In genomic region chr2:33541243-33541642, GRCh38 we compare ENCODE assay signal across 35 cellular contexts.
"Had no signal": no experiment of that assay in that cellular context is flagged by ENCODE, and none has a peak within 500 bp of the region (broad histone marks: within the 10 kb centered on the region; RNA-seq: fewer than 3 reads in every experiment).

No MANE protein-coding gene starts in this region.

- H3K9me3 ChIP-seq: adrenal gland, ascending aorta, esophagus muscularis mucosa, gastrocnemius medialis had no signal

- H3K27ac ChIP-seq: adrenal gland, brain microvascular endothelial cell, esophagus muscularis mucosa, foreskin keratinocyte, gastrocnemius medialis had no signal

- H3K36me3 ChIP-seq: adrenal gland, ascending aorta, brain microvascular endothelial cell had no signal

- H3K4me3 ChIP-seq: adrenal gland, coronary artery, dorsolateral prefrontal cortex, esophagus muscularis mucosa, gastrocnemius medialis, heart right ventricle had no signal

- H3K27me3 Mint-ChIP-seq: activated CD4-positive, alpha-beta memory T cell treated with anti-CD3 and anti-CD28 coated beads for 36 hours; activated CD4-positive, alpha-beta T cell treated with anti-CD3 and anti-CD28 coated beads for 36 hours; activated CD4-positive, alpha-beta T cell treated with anti-CD3 and anti-CD28 coated beads, Interleukin-2, amount 10 ng/mL, durations not matched to agents 24 days and 14 days; activated CD8-positive, alpha-beta memory T cell treated with anti-CD3 and anti-CD28 coated beads, Interleukin-2, amount 10 ng/mL, durations not matched to agents 7 days and 5 days; activated naive CD4-positive, alpha-beta T cell treated with anti-CD3 and anti-CD28 coated beads, Interleukin-2, amount 50 U/mL, for 24 hours; activated naive CD8-positive, alpha-beta T cell treated with anti-CD3 and anti-CD28 coated beads for 36 hours; activated naive CD8-positive, alpha-beta T cell treated with anti-CD3 and anti-CD28 coated beads, Interleukin-2, amount 50 U/mL, for 24 hours; dendritic cell treated with granulocyte-macrophage colony-stimulating factor and Interleukin-4, amounts not matched to agents 40 ng/mL and 50 ng/mL, for 4 days; effector memory CD8-positive, alpha-beta T cell; T-helper 17 cell had no signal

- DNase-seq: activated CD4-positive, alpha-beta memory T cell treated with anti-CD3 and anti-CD28 coated beads for 36 hours; activated CD4-positive, alpha-beta T cell treated with anti-CD3 and anti-CD28 coated beads for 36 hours; activated CD4-positive, alpha-beta T cell treated with anti-CD3 and anti-CD28 coated beads, Interleukin-2, amount 10 ng/mL, durations not matched to agents 24 days and 14 days; activated CD4-positive, CD25-positive, alpha-beta regulatory T cell; activated CD4-positive, CD25-positive, alpha-beta regulatory T cell treated with anti-CD3 and anti-CD28 coated beads, Interleukin-2, amount 50 U/mL, for 72 hours; activated CD8-positive, alpha-beta memory T cell treated with anti-CD3 and anti-CD28 coated beads, Interleukin-2, amount 10 ng/mL, durations not matched to agents 7 days and 5 days; activated CD8-positive, alpha-beta memory T cell treated with anti-CD3 and anti-CD28 coated beads, Interleukin-2, amount 50 U/mL, for 4 hours; activated CD8-positive, alpha-beta T cell treated with anti-CD3 and anti-CD28 coated beads, Interleukin-2, amount 10 ng/mL, durations not matched to agents 7 days and 5 days; activated effector memory CD4-positive, alpha-beta T cell treated with anti-CD3 and anti-CD28 coated beads, Interleukin-2, amount 50 U/mL, for 16 hours; activated naive CD4-positive, alpha-beta T cell treated with anti-CD3 and anti-CD28 coated beads for 36 hours; activated naive CD8-positive, alpha-beta T cell treated with anti-CD3 and anti-CD28 coated beads for 36 hours; activated naive CD8-positive, alpha-beta T cell treated with anti-CD3 and anti-CD28 coated beads, Interleukin-2, amount 50 U/mL, for 24 hours; activated T-cell treated with anti-CD3 and anti-CD28 coated beads, Interleukin-2, amount 50 U/mL, for 1 hour; activated T-cell treated with anti-CD3 and anti-CD28 coated beads, Interleukin-2, amount 50 U/mL, for 48 hours; adrenal gland; brain microvascular endothelial cell; central memory CD4-positive, alpha-beta T cell; cerebellar nuclear complex; dorsolateral prefrontal cortex; effector memory CD8-positive, alpha-beta T cell; erythroblast; foreskin keratinocyte; gastrocnemius medialis; glutamatergic neuron; heart right ventricle; T-helper 1 cell; T-helper 17 cell had no signal

- ATAC-seq: activated CD4-positive, alpha-beta T cell treated with anti-CD3 and anti-CD28 coated beads for 36 hours; activated CD8-positive, alpha-beta memory T cell treated with anti-CD3 and anti-CD28 coated beads, Interleukin-2, amount 10 ng/mL, durations not matched to agents 7 days and 5 days; activated CD8-positive, alpha-beta T cell treated with anti-CD3 and anti-CD28 coated beads, Interleukin-2, amount 10 ng/mL, durations not matched to agents 7 days and 5 days; activated naive CD8-positive, alpha-beta T cell treated with anti-CD3 and anti-CD28 coated beads, Interleukin-2, amount 50 U/mL, for 24 hours; effector memory CD8-positive, alpha-beta T cell; foreskin keratinocyte; gastrocnemius medialis; T-helper 17 cell had no signal

- H3K9me3 Mint-ChIP-seq: activated CD4-positive, alpha-beta memory T cell treated with anti-CD3 and anti-CD28 coated beads for 36 hours; activated CD4-positive, alpha-beta T cell treated with anti-CD3 and anti-CD28 coated beads, Interleukin-2, amount 10 ng/mL, durations not matched to agents 24 days and 14 days; activated naive CD4-positive, alpha-beta T cell treated with anti-CD3 and anti-CD28 coated beads for 36 hours; activated naive CD4-positive, alpha-beta T cell treated with anti-CD3 and anti-CD28 coated beads, Interleukin-2, amount 50 U/mL, for 24 hours; activated naive CD8-positive, alpha-beta T cell treated with anti-CD3 and anti-CD28 coated beads for 36 hours; activated naive CD8-positive, alpha-beta T cell treated with anti-CD3 and anti-CD28 coated beads, Interleukin-2, amount 50 U/mL, for 24 hours; activated T-helper 1 cell treated with anti-CD3 and anti-CD28 coated beads, Interleukin-12 subunit alpha, Interleukin-12 subunit beta, Interleukin-2, Interleukin-4 antibody, amounts not matched to agents 30 ng/mL and 10 ng/mL and 1 ng/mL, durations not matched to agents 14 hours and 24 hours and 36 hours; activated T-helper 2 cell treated with anti-CD3 and anti-CD28 coated beads, Interferon-gamma antibody, Interleukin-2, Interleukin-4, amounts not matched to agents 10 μg/mL and 5 μg/mL and 100 μg/mL, durations not matched to agents 14 hours and 24 hours and 36 hours; dendritic cell treated with granulocyte-macrophage colony-stimulating factor and Interleukin-4, amounts not matched to agents 40 ng/mL and 50 ng/mL, for 4 days; effector memory CD8-positive, alpha-beta T cell had no signal

- H3K4me1 Mint-ChIP-seq: activated CD4-positive, alpha-beta T cell treated with anti-CD3 and anti-CD28 coated beads for 36 hours; activated CD4-positive, alpha-beta T cell treated with anti-CD3 and anti-CD28 coated beads, Interleukin-2, amount 10 ng/mL, durations not matched to agents 24 days and 14 days; activated CD8-positive, alpha-beta memory T cell treated with anti-CD3 and anti-CD28 coated beads, Interleukin-2, amount 10 ng/mL, durations not matched to agents 7 days and 5 days; activated naive CD4-positive, alpha-beta T cell treated with anti-CD3 and anti-CD28 coated beads, Interleukin-2, amount 50 U/mL, for 24 hours; activated naive CD8-positive, alpha-beta T cell treated with anti-CD3 and anti-CD28 coated beads for 36 hours; activated naive CD8-positive, alpha-beta T cell treated with anti-CD3 and anti-CD28 coated beads, Interleukin-2, amount 50 U/mL, for 24 hours had no signal

- H3K4me3 Mint-ChIP-seq: activated CD4-positive, alpha-beta memory T cell treated with anti-CD3 and anti-CD28 coated beads for 36 hours; activated CD4-positive, alpha-beta T cell treated with anti-CD3 and anti-CD28 coated beads for 36 hours; activated CD4-positive, alpha-beta T cell treated with anti-CD3 and anti-CD28 coated beads, Interleukin-2, amount 10 ng/mL, durations not matched to agents 24 days and 14 days; activated CD8-positive, alpha-beta memory T cell treated with anti-CD3 and anti-CD28 coated beads, Interleukin-2, amount 10 ng/mL, durations not matched to agents 7 days and 5 days; activated CD8-positive, alpha-beta T cell treated with anti-CD3 and anti-CD28 coated beads, Interleukin-2, amount 10 ng/mL, durations not matched to agents 7 days and 5 days; activated naive CD4-positive, alpha-beta T cell treated with anti-CD3 and anti-CD28 coated beads for 36 hours; activated naive CD4-positive, alpha-beta T cell treated with anti-CD3 and anti-CD28 coated beads, Interleukin-2, amount 50 U/mL, for 24 hours; activated naive CD8-positive, alpha-beta T cell treated with anti-CD3 and anti-CD28 coated beads for 36 hours; activated naive CD8-positive, alpha-beta T cell treated with anti-CD3 and anti-CD28 coated beads, Interleukin-2, amount 50 U/mL, for 24 hours; activated T-helper 1 cell treated with anti-CD3 and anti-CD28 coated beads, Interleukin-12 subunit alpha, Interleukin-12 subunit beta, Interleukin-2, Interleukin-4 antibody, amounts not matched to agents 30 ng/mL and 10 ng/mL and 1 ng/mL, durations not matched to agents 14 hours and 24 hours and 36 hours; dendritic cell treated with granulocyte-macrophage colony-stimulating factor and Interleukin-4, amounts not matched to agents 40 ng/mL and 50 ng/mL, for 4 days; effector memory CD8-positive, alpha-beta T cell; T-helper 17 cell had no signal

- H3K27me3 ChIP-seq: adrenal gland, ascending aorta, brain microvascular endothelial cell, dorsolateral prefrontal cortex, esophagus muscularis mucosa, foreskin keratinocyte, gastrocnemius medialis, heart right ventricle had no signal

- H3K36me3 Mint-ChIP-seq: activated CD4-positive, alpha-beta memory T cell treated with anti-CD3 and anti-CD28 coated beads for 36 hours had no signal

- H3K4me1 ChIP-seq: adrenal gland, foreskin keratinocyte had no signal

- H3K27ac Mint-ChIP-seq: activated CD4-positive, alpha-beta memory T cell treated with anti-CD3 and anti-CD28 coated beads for 36 hours; activated CD4-positive, alpha-beta T cell treated with anti-CD3 and anti-CD28 coated beads for 36 hours; activated CD4-positive, alpha-beta T cell treated with anti-CD3 and anti-CD28 coated beads, Interleukin-2, amount 10 ng/mL, durations not matched to agents 24 days and 14 days; activated CD8-positive, alpha-beta memory T cell treated with anti-CD3 and anti-CD28 coated beads, Interleukin-2, amount 10 ng/mL, durations not matched to agents 7 days and 5 days; activated CD8-positive, alpha-beta T cell treated with anti-CD3 and anti-CD28 coated beads, Interleukin-2, amount 10 ng/mL, durations not matched to agents 7 days and 5 days; activated naive CD4-positive, alpha-beta T cell treated with anti-CD3 and anti-CD28 coated beads for 36 hours; activated naive CD4-positive, alpha-beta T cell treated with anti-CD3 and anti-CD28 coated beads, Interleukin-2, amount 50 U/mL, for 24 hours; activated naive CD8-positive, alpha-beta T cell treated with anti-CD3 and anti-CD28 coated beads for 36 hours; activated naive CD8-positive, alpha-beta T cell treated with anti-CD3 and anti-CD28 coated beads, Interleukin-2, amount 50 U/mL, for 24 hours; activated T-helper 1 cell treated with anti-CD3 and anti-CD28 coated beads, Interleukin-12 subunit alpha, Interleukin-12 subunit beta, Interleukin-2, Interleukin-4 antibody, amounts not matched to agents 30 ng/mL and 10 ng/mL and 1 ng/mL, durations not matched to agents 14 hours and 24 hours and 36 hours; activated T-helper 2 cell treated with anti-CD3 and anti-CD28 coated beads, Interferon-gamma antibody, Interleukin-2, Interleukin-4, amounts not matched to agents 10 μg/mL and 5 μg/mL and 100 μg/mL, durations not matched to agents 14 hours and 24 hours and 36 hours; dendritic cell treated with granulocyte-macrophage colony-stimulating factor and Interleukin-4, amounts not matched to agents 40 ng/mL and 50 ng/mL, for 4 days; effector memory CD8-positive, alpha-beta T cell; T-helper 17 cell had no signal

- FAIRE-seq: bronchial epithelial cell had no signal
